15 cellular contexts compared by ENCODE assay signal in genomic region chr1:47689894-47690293, GRCh38.
DNase-seq lines count a peak whose midpoint lies in the region; ATAC-seq and TF ChIP-seq lines count a peak whose summit lies in the region.
"Had no signal": no experiment of that assay in that cellular context is flagged by ENCODE, and none has a peak within 500 bp of the region (broad histone marks: within the 10 kb centered on the region; RNA-seq: fewer than 3 reads in every experiment).

No MANE protein-coding gene starts in this region.

- H3K9me3 ChIP-seq in body of pancreas = no peaks in the 10 kb centered on the region

- H3K4me3 ChIP-seq in body of pancreas = no peak overlapping the region
- H3K4me3 ChIP-seq: GM23248 had no signal

- no peak overlapping the region for H3K27ac ChIP-seq in body of pancreas
- H3K27ac ChIP-seq: C4-2B, GM23248 had no signal

- ATAC-seq in left cardiac atrium = no peak
- no peak for ATAC-seq in sciatic nerve
- ATAC-seq in GM21528 (IDR thresholded peaks at IDR 0.05; ENCODE audit: low FRiP score, unreplicated experiment) = no peak
- no peak for ATAC-seq in body of pancreas

- intact Hi-C loops in cardiac septum (cut with DNase I) (no loop called here), left cardiac atrium (cut with DNase I) (no loop called here), sciatic nerve (cut with DNase I) (no loop called here), body of pancreas (cut with DNase I) (no loop called here)

- peaks cover 0 to 7% of the 10 kb centered on the region in 2 donors for H3K27me3 ChIP-seq in body of pancreas

- no peaks in the 10 kb centered on the region for H3K36me3 ChIP-seq in body of pancreas (replicated peaks in 1 of 2; ENCODE audit: insufficient read depth in 1 of 2, low read depth in 2 of 2)

- DNase-seq in cardiac septum (ENCODE audit: low spot score) (peak; percentile 10), left cardiac atrium (no peak), islet precursor cell (peak; percentile 42), sciatic nerve (ENCODE audit: low spot score) (peak; percentile 46), NCI-H526 treated with DMSO at 0.1 percent for 48 hours (lab: John Stamatoyannopoulos, UW) (no peak), body of pancreas (no peak), C1 segment of cervical spinal cord (lab: John Stamatoyannopoulos, UW) (no peak)
- DNase-seq: DND-41, GM23248, NCI-H1048, NCI-H146, NCI-H2081, NCI-H524 had no signal

- WGBS in body of pancreas, 2 donors = 76 to 80% methylated on average over 11 of the region's 11 CpGs

- TF ChIP-seq POLR2A in body of pancreas (IDR thresholded peaks at IDR 0.05) = no peak

- no peaks in the 10 kb centered on the region for H3K4me1 ChIP-seq in body of pancreas

- TF ChIP-seq CTCF in body of pancreas (IDR thresholded peaks at IDR 0.05) = no peak

Comparison
In these comparisons a context has a peak if more than half of its experiments do, and no peak if none do; other contexts are left out.
1. DNase-seq: peak in cardiac septum (single experiment), islet precursor cell (single experiment) and sciatic nerve (single experiment); none in left cardiac atrium (single experiment), NCI-H526 treated with DMSO at 0.1 percent for 48 hours (single experiment), body of pancreas (0 of 4) and C1 segment of cervical spinal cord (0 of 14).